ENCODE assay signal across 8 cellular contexts in genomic region chr16:89658221-89658879, GRCh38. TPM values are rescaled to one million over a fixed set of nuclear protein-coding genes. Genes with fewer than 3 reads are reported as not detected.
DNase-seq lines count a peak whose midpoint lies in the region; ATAC-seq, FAIRE-seq and TF ChIP-seq lines count a peak whose summit lies in the region.

No MANE protein-coding gene starts in this region.

- no peak for FAIRE-seq in HTR-8/SVneo (lab: Jason Lieb, UNC)

- H3K9ac ChIP-seq in PC-3 (ENCODE audit: low read length), result peak overlapping the region; percentile 91
- peak overlapping the region; percentile 94 for H3K9ac ChIP-seq in mucosa of stomach (ENCODE audit: low read length)

- TF ChIP-seq CTCF in PC-3 (conservative IDR thresholded peaks at IDR 0.05; ENCODE audit: low read depth, low read length), result no peak

- peak overlapping the region; percentile 87 for H3K4me3 Mint-ChIP-seq in activated CD8-positive, alpha-beta memory T cell treated with anti-CD3 and anti-CD28 coated beads, Interleukin-2, amount 10 ng/mL, durations not matched to agents 7 days and 5 days

- peak overlapping the region; percentile 77 for H3K27ac Mint-ChIP-seq in activated CD8-positive, alpha-beta memory T cell treated with anti-CD3 and anti-CD28 coated beads, Interleukin-2, amount 10 ng/mL, durations not matched to agents 7 days and 5 days

- intact Hi-C loops in PC-3 (cut with micrococcal nuclease), result no loop called here

- H3K36me3 Mint-ChIP-seq in activated CD8-positive, alpha-beta memory T cell treated with anti-CD3 and anti-CD28 coated beads, Interleukin-2, amount 10 ng/mL, durations not matched to agents 7 days and 5 days, result peaks cover 35% of the 10 kb centered on the region

- H3K4me3 ChIP-seq in PC-3 (ENCODE audit: low read length) (peak overlapping the region; percentile 85), ectodermal cell (ENCODE audit: insufficient read depth, low read depth, low read length) (peak overlapping the region; percentile 95), mucosa of stomach (ENCODE audit: low read length) (peak overlapping the region; percentile 85)

- WGBS in ectodermal cell, 2 experiments, result 24 to 26% methylated on average over 27 of the region's 27 CpGs

- peaks cover 9% of the 10 kb centered on the region; the same call in 1 of the 2 replicates for H3K36me3 ChIP-seq in PC-3 (ENCODE audit: low read depth, low read length)
- peaks cover 29% of the 10 kb centered on the region for H3K36me3 ChIP-seq in ectodermal cell (ENCODE audit: control insufficient read depth, insufficient read depth, low read length)
- peaks cover 5% of the 10 kb centered on the region for H3K36me3 ChIP-seq in mucosa of stomach (ENCODE audit: control insufficient read depth, insufficient read depth, low read length)

- no TSS peak for BruUV-seq in PC-3 (replicated peaks; lab: Mats Ljungman, UMichigan)

- H3K27me3 Mint-ChIP-seq in activated CD8-positive, alpha-beta memory T cell treated with anti-CD3 and anti-CD28 coated beads, Interleukin-2, amount 10 ng/mL, durations not matched to agents 7 days and 5 days, result no peaks in the 10 kb centered on the region

- no peaks in the 10 kb centered on the region for H3K9me2 ChIP-seq in PC-3 (replicated peaks; ENCODE audit: low read length)

- H3K27me3 ChIP-seq in PC-3 (ENCODE audit: low read length) (no peaks in the 10 kb centered on the region), ectodermal cell (ENCODE audit: control insufficient read depth, insufficient read depth, low read length, poor library complexity, severe bottlenecking) (no peaks in the 10 kb centered on the region), mucosa of stomach (ENCODE audit: control insufficient read depth, insufficient read depth, low read length) (no peaks in the 10 kb centered on the region)

- H4K20me1 ChIP-seq in PC-3 (ENCODE audit: low read length), result no peaks in the 10 kb centered on the region

- peaks cover 35% of the 10 kb centered on the region for H3K4me1 Mint-ChIP-seq in activated CD8-positive, alpha-beta memory T cell treated with anti-CD3 and anti-CD28 coated beads, Interleukin-2, amount 10 ng/mL, durations not matched to agents 7 days and 5 days

- POLR2A ChIA-PET in PC-3 (lab: Charles Lee; ENCODE audit: unreplicated experiment), result no interaction called here

- H3K4me2 ChIP-seq in PC-3 (ENCODE audit: low read length), result peak overlapping the region; percentile 95

- peak; percentile 28 for ATAC-seq in activated CD8-positive, alpha-beta memory T cell treated with anti-CD3 and anti-CD28 coated beads, Interleukin-2, amount 10 ng/mL, durations not matched to agents 7 days and 5 days
- ATAC-seq in PC-3 (peak; percentile 36), GM21619 (IDR thresholded peaks at IDR 0.05; ENCODE audit: unreplicated experiment) (no peak)

- peaks cover 58% of the 10 kb centered on the region for H3K79me2 ChIP-seq in PC-3 (ENCODE audit: low read length)

- H3F3A ChIP-seq in PC-3 (ENCODE audit: low read length, unreplicated experiment), result no peaks in the 10 kb centered on the region

- H3K4me1 ChIP-seq in PC-3 (ENCODE audit: insufficient read depth, low read length) (no peaks in the 10 kb centered on the region; the same call in 1 of the 2 replicates), ectodermal cell (ENCODE audit: control insufficient read depth, insufficient read depth, low read length) (peaks cover 5% of the 10 kb centered on the region), mucosa of stomach (ENCODE audit: control insufficient read depth, insufficient read depth, low read length) (peaks cover 23% of the 10 kb centered on the region)

- H3K9me3 Mint-ChIP-seq in activated CD8-positive, alpha-beta memory T cell treated with anti-CD3 and anti-CD28 coated beads, Interleukin-2, amount 10 ng/mL, durations not matched to agents 7 days and 5 days (ENCODE audit: low read depth), result no peaks in the 10 kb centered on the region

- peak overlapping the region; percentile 79 for H2AFZ ChIP-seq in PC-3 (ENCODE audit: low read length)

- H3K9me3 ChIP-seq in PC-3 (ENCODE audit: low read length), result no peaks in the 10 kb centered on the region
- H3K9me3 ChIP-seq in ectodermal cell (ENCODE audit: control insufficient read depth, low read length), result no peaks in the 10 kb centered on the region
- H3K9me3 ChIP-seq in mucosa of stomach (ENCODE audit: control insufficient read depth, low read length), result no peaks in the 10 kb centered on the region

- no peak for DNase-seq in activated CD8-positive, alpha-beta memory T cell treated with anti-CD3 and anti-CD28 coated beads, Interleukin-2, amount 10 ng/mL, durations not matched to agents 7 days and 5 days
- DNase-seq in activated CD8-positive, alpha-beta memory T cell treated with anti-CD3 and anti-CD28 coated beads, Interleukin-2, amount 50 U/mL, for 4 hours, result no peak
- DNase-seq in PC-3 (peak; percentile 9), NCI-H1417 treated with DMSO at 0.1 percent for 48 hours (lab: John Stamatoyannopoulos, UW) (no peak), HTR-8/SVneo (ENCODE audit: insufficient read length, low spot score) (no peak)

- H3K27ac ChIP-seq in PC-3 (ENCODE audit: low read length) (peak overlapping the region; percentile 42), ectodermal cell (ENCODE audit: insufficient read depth, low read depth, low read length, poor library complexity, severe bottlenecking) (no peak overlapping the region)

- CTCF ChIA-PET in activated CD8-positive, alpha-beta memory T cell treated with anti-CD3 and anti-CD28 coated beads, Interleukin-2, amount 10 ng/mL, durations not matched to agents 7 days and 5 days (lab: Charles Lee), result interaction anchor here (1.1 to 1.7 kb wide), 4 partner anchors 9 to 56 kb away, joined by 3 to 5 read pairs (median 4); no protein-coding TSS in a partner anchor
- CTCF ChIA-PET in PC-3 (lab: Charles Lee), result no interaction called here

RNA-seq across cellular contexts. Expression of gene SPATA33, which starts 0.7 kb away (rescaled TPM):
- 10 to 100 TPM; 14.5 to 17.4 TPM for total RNA-seq in activated CD8-positive, alpha-beta memory T cell treated with anti-CD3 and anti-CD28 coated beads, Interleukin-2, amount 10 ng/mL, durations not matched to agents 7 days and 5 days
- total RNA-seq in PC-3 (2014; rRNA removed), result 7.9 and 10.1 TPM in 2 replicates
- polyA plus RNA-seq in ectodermal cell (2013, experiment 1 of 4), result 37.0 TPM
- polyA plus RNA-seq in ectodermal cell (2013, experiment 2 of 4), result 33.1 TPM
- 26.8 TPM for polyA plus RNA-seq in ectodermal cell (2013, experiment 3 of 4)
- polyA plus RNA-seq in ectodermal cell (2013, experiment 4 of 4), result 24.4 TPM

RNA-seq across cellular contexts. Expression of gene CHMP1A, which starts 0.8 kb away (rescaled TPM):
- 100 to 1,000 TPM in 1 of 2 experiments, 10 to 100 TPM in 1; 86.5 to 106 TPM for total RNA-seq in activated CD8-positive, alpha-beta memory T cell treated with anti-CD3 and anti-CD28 coated beads, Interleukin-2, amount 10 ng/mL, durations not matched to agents 7 days and 5 days
- total RNA-seq in PC-3 (2014; rRNA removed), result 108 and 133 TPM in 2 replicates
- 58.3 TPM for polyA plus RNA-seq in ectodermal cell (2013, experiment 1 of 4)
- 61.0 TPM for polyA plus RNA-seq in ectodermal cell (2013, experiment 2 of 4)
- 49.2 TPM for polyA plus RNA-seq in ectodermal cell (2013, experiment 3 of 4)
- polyA plus RNA-seq in ectodermal cell (2013, experiment 4 of 4), result 50.8 TPM

RNA-seq across cellular contexts. Expression of gene CDK10, which starts 28.1 kb away (rescaled TPM):
- 10 to 100 TPM; 80.5 to 94.2 TPM for total RNA-seq in activated CD8-positive, alpha-beta memory T cell treated with anti-CD3 and anti-CD28 coated beads, Interleukin-2, amount 10 ng/mL, durations not matched to agents 7 days and 5 days
- 50.0 and 51.1 TPM in 2 replicates for total RNA-seq in PC-3 (2014; rRNA removed)
- polyA plus RNA-seq in ectodermal cell (2013, experiment 1 of 4), result 112 TPM
- polyA plus RNA-seq in ectodermal cell (2013, experiment 2 of 4), result 90.9 TPM
- polyA plus RNA-seq in ectodermal cell (2013, experiment 3 of 4), result 101 TPM
- polyA plus RNA-seq in ectodermal cell (2013, experiment 4 of 4), result 88.6 TPM

RNA-seq across cellular contexts. Expression of gene SPATA2L, which starts 43.2 kb away (rescaled TPM):
- 1 to 10 TPM; 5.8 to 7.4 TPM for total RNA-seq in activated CD8-positive, alpha-beta memory T cell treated with anti-CD3 and anti-CD28 coated beads, Interleukin-2, amount 10 ng/mL, durations not matched to agents 7 days and 5 days
- 12.2 and 21.5 TPM in 2 replicates for total RNA-seq in PC-3 (2014; rRNA removed)
- 7.0 TPM for polyA plus RNA-seq in ectodermal cell (2013, experiment 1 of 4)
- polyA plus RNA-seq in ectodermal cell (2013, experiment 2 of 4), result 7.2 TPM
- 7.4 TPM for polyA plus RNA-seq in ectodermal cell (2013, experiment 3 of 4)
- polyA plus RNA-seq in ectodermal cell (2013, experiment 4 of 4), result 8.8 TPM

RNA-seq across cellular contexts. Expression of gene DPEP1, which starts 44.9 kb away (rescaled TPM):
- total RNA-seq in activated CD8-positive, alpha-beta memory T cell treated with anti-CD3 and anti-CD28 coated beads, Interleukin-2, amount 10 ng/mL, durations not matched to agents 7 days and 5 days, result not detected
- 0.23 TPM in 1 of 2 replicates, not detected in the other for total RNA-seq in PC-3 (2014; rRNA removed)
- polyA plus RNA-seq in ectodermal cell (2013, experiment 1 of 4), result 2.3 TPM
- 1.0 TPM for polyA plus RNA-seq in ectodermal cell (2013, experiment 2 of 4)
- polyA plus RNA-seq in ectodermal cell (2013, experiment 3 of 4), result 1.7 TPM
- 1.5 TPM for polyA plus RNA-seq in ectodermal cell (2013, experiment 4 of 4)
